7 cellular contexts compared by ENCODE assay signal in genomic region chr1:28456078-28456477, GRCh38. TPM values are rescaled to one million over a fixed set of nuclear protein-coding genes. Genes with fewer than 3 reads are reported as not detected.
DNase-seq lines count a peak whose midpoint lies in the region; TF ChIP-seq lines count a peak whose summit lies in the region.

No MANE protein-coding gene starts in this region.

- no peaks in the 10 kb centered on the region for H3K27me3 Mint-ChIP-seq in brain
- H3K27me3 Mint-ChIP-seq in type B pancreatic cell, result no peaks in the 10 kb centered on the region

- peaks cover 21% of the 10 kb centered on the region for H3K36me3 Mint-ChIP-seq in brain
- peaks cover 5% of the 10 kb centered on the region for H3K36me3 Mint-ChIP-seq in type B pancreatic cell

- peaks cover 19% of the 10 kb centered on the region for H3K4me1 Mint-ChIP-seq in brain
- peaks cover 14% of the 10 kb centered on the region for H3K4me1 Mint-ChIP-seq in type B pancreatic cell (ENCODE audit: unreplicated experiment)

- TF ChIP-seq CTCF in brain (conservative IDR thresholded peaks at IDR 0.05) (no peak), type B pancreatic cell (conservative IDR thresholded peaks at IDR 0.05) (no peak), GM20000 (IDR thresholded peaks at IDR 0.05; ENCODE audit: extremely low read depth, missing control alignments) (no peak)

- peak overlapping the region in 4 of 5 experiments; percentile 8 to 70 (median 62) for H3K27ac Mint-ChIP-seq in brain
- no peak overlapping the region for H3K27ac Mint-ChIP-seq in type B pancreatic cell

- no peaks in the 10 kb centered on the region for H3K9me3 Mint-ChIP-seq in brain
- H3K9me3 Mint-ChIP-seq in type B pancreatic cell, result no peaks in the 10 kb centered on the region

- DNase-seq in GF-D8 (lab: John Stamatoyannopoulos, UW) (peak; percentile 38), MV-4-11 (lab: John Stamatoyannopoulos, UW) (peak; percentile 82), non-pigmented ciliary epithelial cell (ENCODE audit: low read depth) (peak; percentile 62), type B pancreatic cell (ENCODE audit: extremely low spot score, unreplicated experiment) (no peak), GM20000 (ENCODE audit: low spot score) (no peak), NCI-H446 (lab: John Stamatoyannopoulos, UW) (no peak)

- H3K4me3 Mint-ChIP-seq in brain, result no peak overlapping the region
- no peak overlapping the region for H3K4me3 Mint-ChIP-seq in type B pancreatic cell

RNA-seq across cellular contexts. Expression of gene RCC1, which starts 49.8 kb away (rescaled TPM):
- polyA plus RNA-seq in brain (ENCODE audit: insufficient read depth, low read depth, low replicate concordance), result 51.1 TPM
- total RNA-seq in type B pancreatic cell (ENCODE audit: low replicate concordance), result 38.8 and 46.5 TPM in 2 replicates

Comparison
In these comparisons a context has a peak if more than half of its experiments do, and no peak if none do; other contexts are left out.
1. DNase-seq: peak in GF-D8 (single experiment), MV-4-11 (single experiment) and non-pigmented ciliary epithelial cell (single experiment); none in type B pancreatic cell (single experiment), GM20000 (single experiment) and NCI-H446 (0 of 2).